25 cellular contexts compared by ENCODE assay signal in the genomic region with DNA sequence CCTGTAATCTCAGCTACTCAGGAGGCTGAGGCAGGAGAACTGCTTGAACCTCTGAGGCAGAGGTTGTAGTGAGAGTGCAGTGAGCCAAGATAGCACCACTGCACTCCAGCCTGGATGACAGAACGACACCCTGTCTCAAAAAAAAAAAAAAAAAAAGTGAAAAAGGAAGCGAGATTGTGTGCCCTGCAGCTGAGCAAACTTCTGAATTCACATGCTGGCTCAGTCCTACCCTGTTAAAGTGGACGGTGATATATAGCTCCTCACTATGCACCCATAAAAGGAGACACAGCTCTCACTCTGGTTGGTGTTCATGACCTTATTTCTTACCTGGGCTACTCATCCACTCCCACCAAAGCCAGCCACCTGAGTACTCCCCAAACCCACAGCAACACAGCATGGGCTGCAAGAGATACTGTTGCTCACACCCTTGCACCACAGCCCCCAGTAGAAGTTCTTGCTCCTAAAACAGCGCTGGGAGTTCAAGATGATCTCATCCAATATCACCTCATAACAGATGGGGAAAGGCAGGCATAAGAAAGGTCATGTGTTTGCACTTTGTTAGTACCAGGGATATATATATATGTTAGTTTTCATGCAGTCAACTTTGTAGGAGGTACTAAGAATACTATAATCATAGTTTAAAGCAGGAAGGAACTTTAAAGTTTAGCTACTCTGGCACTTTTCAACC. TPM values are rescaled to one million over a fixed set of nuclear protein-coding genes. Genes with fewer than 3 reads are reported as not detected.
DNase-seq lines count a peak whose midpoint lies in the region; ATAC-seq and TF ChIP-seq lines count a peak whose summit lies in the region.
"Had no signal": no experiment of that assay in that cellular context is flagged by ENCODE, and none has a peak within 500 bp of the region (broad histone marks: within the 10 kb centered on the region; RNA-seq: fewer than 3 reads in every experiment).

No MANE protein-coding gene starts in this region.

- no peaks in the 10 kb centered on the region for H3K9me3 Mint-ChIP-seq in nephron progenitor cell
- H3K9me3 Mint-ChIP-seq in activated naive CD4-positive, alpha-beta T cell treated with anti-CD3 and anti-CD28 coated beads, Interleukin-2, amount 10 ng/mL, durations not matched to agents 7 days and 5 days: no peaks in the 10 kb centered on the region
- H3K9me3 Mint-ChIP-seq: activated naive CD4-positive, alpha-beta T cell treated with anti-CD3 and anti-CD28 coated beads for 36 hours; activated T-cell treated with anti-CD3 and anti-CD28 coated beads, Interleukin-2, amount 50 U/mL, for 24 hours had no signal

- no peak overlapping the region for H2BK15ac ChIP-seq in neuronal stem cell (ENCODE audit: low read length)

- no peak overlapping the region for H3K9ac ChIP-seq in neuronal stem cell (ENCODE audit: low read depth, low read length, poor library complexity)

- 23 to 43% (median 35%) methylated on average over 3 to 4 of the region's 4 CpGs for whole genome bisulfite sequencing in psoas muscle, 3 donors
- WGBS in neuronal stem cell (ENCODE audit: extremely low coverage in 2 of 2, insufficient read length in 2 of 2, insufficient replicate concordance in 1 of 2), 2 donors: no CpG with 5 or more reads among the region's 4 CpGs

- peaks cover 0 to 9% of the 10 kb centered on the region in 2 donors for H3K36me3 ChIP-seq in psoas muscle (ENCODE audit: insufficient read depth in 1 of 2, low read depth in 1 of 2)
- no peaks in the 10 kb centered on the region for H3K36me3 ChIP-seq in neuronal stem cell (replicated peaks in 1 of 2; ENCODE audit: control insufficient read depth in 2 of 2, insufficient read depth in 2 of 2, low read length in 2 of 2)
- H3K36me3 ChIP-seq: BE2C, gastroesophageal sphincter, lower lobe of right lung, upper lobe of left lung had no signal

- no peak overlapping the region for H3K14ac ChIP-seq in neuronal stem cell (ENCODE audit: low read length)

- no peak overlapping the region for H2AK5ac ChIP-seq in neuronal stem cell (ENCODE audit: low read depth, low read length)

- H3K4me1 Mint-ChIP-seq in nephron progenitor cell: peaks cover 9% of the 10 kb centered on the region
- peaks cover 24% of the 10 kb centered on the region for H3K4me1 Mint-ChIP-seq in activated naive CD4-positive, alpha-beta T cell treated with anti-CD3 and anti-CD28 coated beads, Interleukin-2, amount 10 ng/mL, durations not matched to agents 7 days and 5 days

- no peak overlapping the region for H3K4ac ChIP-seq in neuronal stem cell (ENCODE audit: low read length)

- H3K27me3 Mint-ChIP-seq in nephron progenitor cell (ENCODE audit: low read depth, poor library complexity): peaks cover 76% of the 10 kb centered on the region
- H3K27me3 Mint-ChIP-seq in activated naive CD4-positive, alpha-beta T cell treated with anti-CD3 and anti-CD28 coated beads, Interleukin-2, amount 10 ng/mL, durations not matched to agents 7 days and 5 days: peaks cover 10% of the 10 kb centered on the region
- H3K27me3 Mint-ChIP-seq: activated T-cell treated with anti-CD3 and anti-CD28 coated beads, Interleukin-2, amount 50 U/mL, for 24 hours had no signal

- H3K4me3 ChIP-seq in coronary artery (no peak overlapping the region), psoas muscle (peak overlapping the region; percentile 96), neuronal stem cell (ENCODE audit: low read length in 2 of 2) (no peak overlapping the region)
- H3K4me3 ChIP-seq: A549, gastroesophageal sphincter, lower lobe of right lung, mucosa of descending colon, spleen, upper lobe of left lung had no signal

- H3K36me3 Mint-ChIP-seq in nephron progenitor cell (ENCODE audit: low read depth): no peaks in the 10 kb centered on the region
- H3K36me3 Mint-ChIP-seq in activated naive CD4-positive, alpha-beta T cell treated with anti-CD3 and anti-CD28 coated beads, Interleukin-2, amount 10 ng/mL, durations not matched to agents 7 days and 5 days: peaks cover 1% of the 10 kb centered on the region

- H3K27me3 ChIP-seq in psoas muscle (ENCODE audit: insufficient read depth in 3 of 3, low read length in 2 of 3): no peaks in the 10 kb centered on the region
- H3K27me3 ChIP-seq in neuronal stem cell (ENCODE audit: control insufficient read depth in 3 of 3, insufficient read depth in 3 of 3, low read depth in 1 of 3, low read length in 3 of 3): peaks cover 0 to 9% (median 2%) of the 10 kb centered on the region in 3 experiments
- H3K27me3 ChIP-seq: BE2C, gastroesophageal sphincter, upper lobe of left lung had no signal

- intact Hi-C loops in psoas muscle (cut with DNase I): no loop called here

- no peak overlapping the region for H3K27ac Mint-ChIP-seq in nephron progenitor cell
- H3K27ac Mint-ChIP-seq in activated naive CD4-positive, alpha-beta T cell treated with anti-CD3 and anti-CD28 coated beads, Interleukin-2, amount 10 ng/mL, durations not matched to agents 7 days and 5 days: no peak overlapping the region
- H3K27ac Mint-ChIP-seq: activated CD8-positive, alpha-beta T cell treated with anti-CD3 and anti-CD28 coated beads, Interleukin-2, amount 10 ng/mL, durations not matched to agents 7 days and 5 days; activated naive CD4-positive, alpha-beta T cell treated with anti-CD3 and anti-CD28 coated beads for 36 hours; activated T-cell treated with anti-CD3 and anti-CD28 coated beads, Interleukin-2, amount 50 U/mL, for 24 hours had no signal

- no peaks in the 10 kb centered on the region for H3K9me3 ChIP-seq in psoas muscle
- H3K9me3 ChIP-seq in neuronal stem cell (replicated peaks in 1 of 2; ENCODE audit: control insufficient read depth in 2 of 2, insufficient read depth in 1 of 2, low read depth in 1 of 2, low read length in 2 of 2): no peaks in the 10 kb centered on the region
- H3K9me3 ChIP-seq: A549, BE2C, gastroesophageal sphincter, lower lobe of right lung, mucosa of descending colon, spleen, upper lobe of left lung had no signal

- H2BK120ac ChIP-seq in neuronal stem cell (ENCODE audit: low read depth, low read length): no peak overlapping the region

- H3K4me2 ChIP-seq in neuronal stem cell (ENCODE audit: insufficient read depth, low read length, poor library complexity, severe bottlenecking): no peak overlapping the region
- H3K4me2 ChIP-seq: A549 had no signal

- H2BK12ac ChIP-seq in neuronal stem cell (ENCODE audit: low read length): no peak overlapping the region

- peaks cover 74% of the 10 kb centered on the region for H3K4me1 ChIP-seq in psoas muscle
- H3K4me1 ChIP-seq in neuronal stem cell (ENCODE audit: control insufficient read depth in 2 of 2, insufficient read depth in 1 of 2, low read depth in 1 of 2, low read length in 2 of 2): peaks cover 2 to 5% of the 10 kb centered on the region in 2 donors

- H2AFZ ChIP-seq in neuronal stem cell (ENCODE audit: low read length): no peak overlapping the region

- no peak overlapping the region for H3K4me3 Mint-ChIP-seq in nephron progenitor cell
- H3K4me3 Mint-ChIP-seq in activated naive CD4-positive, alpha-beta T cell treated with anti-CD3 and anti-CD28 coated beads, Interleukin-2, amount 10 ng/mL, durations not matched to agents 7 days and 5 days: no peak overlapping the region
- H3K4me3 Mint-ChIP-seq: activated CD8-positive, alpha-beta T cell treated with anti-CD3 and anti-CD28 coated beads, Interleukin-2, amount 10 ng/mL, durations not matched to agents 7 days and 5 days; activated naive CD4-positive, alpha-beta T cell treated with anti-CD3 and anti-CD28 coated beads for 36 hours; activated T-cell treated with anti-CD3 and anti-CD28 coated beads, Interleukin-2, amount 50 U/mL, for 24 hours had no signal

- peak; percentile 32 for DNase-seq in activated CD8-positive, alpha-beta memory T cell treated with anti-CD3 and anti-CD28 coated beads for 24 hours
- no peak for DNase-seq in activated CD8-positive, alpha-beta memory T cell treated with anti-CD3 and anti-CD28 coated beads, Interleukin-2, amount 50 U/mL, for 48 hours
- DNase-seq in coronary artery (ENCODE audit: low spot score): no peak
- DNase-seq in psoas muscle: no peak
- DNase-seq in nephron progenitor cell: no peak
- no peak for DNase-seq in activated naive CD4-positive, alpha-beta T cell treated with anti-CD3 and anti-CD28 coated beads, Interleukin-2, amount 10 ng/mL, durations not matched to agents 7 days and 5 days
- DNase-seq in neuronal stem cell (ENCODE audit: low spot score): no peak
- DNase-seq: activated CD8-positive, alpha-beta T cell treated with anti-CD3 and anti-CD28 coated beads, Interleukin-2, amount 10 ng/mL, durations not matched to agents 7 days and 5 days; activated naive CD4-positive, alpha-beta T cell treated with anti-CD3 and anti-CD28 coated beads for 36 hours; activated T-cell treated with anti-CD3 and anti-CD28 coated beads, Interleukin-2, amount 50 U/mL, for 24 hours; amygdala; BE2C; central memory CD4-positive, alpha-beta T cell; GOT3; lower lobe of right lung; mucosa of descending colon; spleen; stimulated activated CD4-positive, alpha-beta T cell treated with anti-CD3 and anti-CD28 coated beads, Interleukin-4, amount 100 ng/mL, for 24 hours; stimulated activated naive CD4-positive, alpha-beta T cell treated with Interleukin-2 at 50 U/mL for 16 hours; upper lobe of left lung had no signal

- H4K91ac ChIP-seq in neuronal stem cell (ENCODE audit: low read depth, low read length, poor library complexity): no peak overlapping the region

- no peak for ATAC-seq in psoas muscle
- ATAC-seq in HG03442 (IDR thresholded peaks at IDR 0.05; ENCODE audit: unreplicated experiment): no peak
- ATAC-seq: A549; activated CD4-positive, CD25-positive, alpha-beta regulatory T cell treated with anti-CD3 and anti-CD28 coated beads, Interleukin-2, amount 50 U/mL, for 24 hours; activated CD8-positive, alpha-beta T cell treated with anti-CD3 and anti-CD28 coated beads, Interleukin-2, amount 10 ng/mL, durations not matched to agents 7 days and 5 days; gastroesophageal sphincter; lower lobe of right lung; mucosa of descending colon; Right ventricle myocardium inferior had no signal

- H3K18ac ChIP-seq in neuronal stem cell (ENCODE audit: low read length): no peak overlapping the region

- H3K23ac ChIP-seq in neuronal stem cell (ENCODE audit: low read depth, low read length, poor library complexity): no peak overlapping the region

- CTCF ChIA-PET in activated naive CD4-positive, alpha-beta T cell treated with anti-CD3 and anti-CD28 coated beads, Interleukin-2, amount 10 ng/mL, durations not matched to agents 7 days and 5 days (lab: Charles Lee): interaction anchor here (2.6 to 3.6 kb wide), 2 partner anchors 10 to 36 kb away, joined by 9 to 23 read pairs; no protein-coding TSS in a partner anchor

- no peak for TF ChIP-seq CTCF in coronary artery (IDR thresholded peaks at IDR 0.05)
- no peak for TF ChIP-seq CTCF in psoas muscle (IDR thresholded peaks at IDR 0.05)
- TF ChIP-seq CTCF in nephron progenitor cell (IDR thresholded peaks at IDR 0.05): no peak

- H4K8ac ChIP-seq in neuronal stem cell (ENCODE audit: low read depth, low read length): no peak overlapping the region

- H2BK5ac ChIP-seq in neuronal stem cell (ENCODE audit: low read length): no peak overlapping the region

- no peaks in the 10 kb centered on the region for H3K79me1 ChIP-seq in neuronal stem cell (ENCODE audit: low read depth, low read length)

- H3K27ac ChIP-seq in coronary artery (peak overlapping the region; percentile 77 to 84), psoas muscle (peak overlapping the region; percentile 94), neuronal stem cell (replicated peaks; ENCODE audit: low read length) (no peak overlapping the region)
- H3K27ac ChIP-seq: A549, lower lobe of right lung, spleen, upper lobe of left lung had no signal

RNA-seq across cellular contexts. Expression of a gene that starts 4.1 kb away (rescaled TPM):
- 10 to 100 TPM; 16.4 to 56.4 (median 48.4) TPM for total RNA-seq in psoas muscle
- polyA plus RNA-seq in psoas muscle: 10 to 100 TPM; 15.1 to 19.3 (median 16.5) TPM
- polyA plus RNA-seq in neuronal stem cell (2013, experiment 1 of 2): 2.0 TPM
- 1.4 TPM for polyA plus RNA-seq in neuronal stem cell (2013, experiment 2 of 2)
